ENCODE assay signal across 9 cellular contexts in the genomic region with DNA sequence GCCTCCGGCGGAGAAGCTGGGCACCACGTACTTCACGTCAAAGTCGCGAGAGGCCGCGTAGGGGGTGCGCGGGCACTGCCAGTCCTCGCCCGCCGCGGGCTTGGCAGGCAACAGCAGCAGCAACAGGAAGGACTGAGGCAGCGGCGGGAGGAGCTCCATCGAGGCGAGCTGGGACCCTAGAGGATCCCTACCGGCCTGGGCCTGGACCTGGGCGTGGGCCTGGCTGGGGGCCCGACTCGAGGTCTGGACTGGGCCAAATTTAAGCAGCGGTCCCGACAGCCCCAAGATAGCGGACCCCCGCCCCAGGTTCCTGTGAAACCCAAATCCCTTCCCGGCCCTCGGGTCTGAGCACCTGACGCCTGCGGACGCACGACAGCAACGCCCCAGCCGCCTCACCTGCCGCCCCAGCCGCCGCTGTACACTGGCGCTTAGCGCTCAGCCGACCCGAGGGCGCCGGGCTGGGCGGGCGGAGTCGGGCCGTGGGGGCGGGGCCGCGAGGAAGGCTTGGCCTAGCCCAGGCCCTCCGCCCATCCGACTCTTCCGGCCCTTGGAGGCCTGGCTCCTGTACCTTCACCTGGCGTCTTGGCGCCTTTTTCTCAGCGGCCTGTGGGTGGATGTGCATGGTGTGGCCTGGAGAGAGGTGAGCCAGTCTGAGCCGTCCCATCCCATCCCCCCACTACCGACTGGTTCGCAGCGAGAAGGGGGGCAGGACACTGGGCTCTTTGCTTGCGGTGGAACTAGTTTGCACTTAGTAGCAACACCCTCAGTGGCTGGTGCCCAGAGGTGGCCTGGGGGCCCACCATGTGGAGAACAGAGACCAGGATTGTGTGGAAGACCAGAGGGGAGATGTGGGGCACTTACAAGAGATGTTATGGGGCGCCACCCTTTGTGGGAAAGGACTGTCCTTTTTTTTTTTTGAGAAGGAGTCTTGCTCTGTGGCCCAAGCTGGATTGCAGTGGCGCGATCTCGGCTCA. TPM values are rescaled to one million over a fixed set of nuclear protein-coding genes. Genes with fewer than 3 reads are reported as not detected.
DNase-seq lines count a peak whose midpoint lies in the region.
"Had no signal": no experiment of that assay in that cellular context is flagged by ENCODE, and none has a peak within 500 bp of the region (broad histone marks: within the 10 kb centered on the region; RNA-seq: fewer than 3 reads in every experiment).

A gene (minus strand): TSS at position 423 of the 974 bp plus-strand sequence. CDS start 264 bp downstream, at position 159.

- no peaks in the 10 kb centered on the region for H3K27me3 Mint-ChIP-seq in IgD-negative memory B cell
- H3K27me3 Mint-ChIP-seq in activated CD4-positive, alpha-beta T cell treated with anti-CD3 and anti-CD28 coated beads, Interleukin-2, amount 10 ng/mL, durations not matched to agents 24 days and 14 days = no peaks in the 10 kb centered on the region

- peak within 1 kb of the TSS; percentile 26 for H3K4me3 ChIP-seq in mononuclear cell (ENCODE audit: low read length)

- H3K4me1 ChIP-seq in mononuclear cell (ENCODE audit: insufficient read depth, low read length) = peaks cover 30% of the 10 kb centered on the region

- no peaks in the 10 kb centered on the region for H3K9me3 Mint-ChIP-seq in IgD-negative memory B cell
- no peaks in the 10 kb centered on the region for H3K9me3 Mint-ChIP-seq in activated CD4-positive, alpha-beta T cell treated with anti-CD3 and anti-CD28 coated beads, Interleukin-2, amount 10 ng/mL, durations not matched to agents 24 days and 14 days

- peaks cover 15 to 18% (median 17%) of the 10 kb centered on the region in 3 donors for H3K4me1 Mint-ChIP-seq in IgD-negative memory B cell
- H3K4me1 Mint-ChIP-seq in activated CD4-positive, alpha-beta T cell treated with anti-CD3 and anti-CD28 coated beads, Interleukin-2, amount 10 ng/mL, durations not matched to agents 24 days and 14 days = peaks cover 31% of the 10 kb centered on the region

- H3K9me3 ChIP-seq in mononuclear cell (ENCODE audit: low read depth, low read length) = no peaks in the 10 kb centered on the region

- intact Hi-C loops in activated CD4-positive, alpha-beta T cell treated with anti-CD3 and anti-CD28 coated beads, Interleukin-2, amount 10 ng/mL, durations not matched to agents 24 days and 14 days (cut with micrococcal nuclease) = no loop called here

- H3K27ac Mint-ChIP-seq in IgD-negative memory B cell = peak within 1 kb of the TSS; percentile 83 to 95 (median 86)
- peak within 1 kb of the TSS; percentile 90 for H3K27ac Mint-ChIP-seq in activated CD4-positive, alpha-beta T cell treated with anti-CD3 and anti-CD28 coated beads, Interleukin-2, amount 10 ng/mL, durations not matched to agents 24 days and 14 days

- no peaks in the 10 kb centered on the region for H3K27me3 ChIP-seq in mononuclear cell (ENCODE audit: insufficient read depth, low read length)

- DNase-seq in 8988T = peak; percentile 97
- DNase-seq in GM19240 (ENCODE audit: insufficient read length, low spot score) = peak; percentile 92
- peak; percentile 98 for DNase-seq in activated CD4-positive, alpha-beta T cell treated with anti-CD3 and anti-CD28 coated beads, Interleukin-2, amount 10 ng/mL, durations not matched to agents 24 days and 14 days
- peak; percentile 80 for DNase-seq in ecto neural progenitor cell (ENCODE audit: low spot score)
- DNase-seq in stimulated activated CD8-positive, alpha-beta memory T cell treated with anti-CD3 and anti-CD28 coated beads, Interleukin-7, amount 100 ng/mL, for 24 hours (ENCODE audit: low read depth) = peak; percentile 57
- DNase-seq in NK-92 treated with Interleukin-12 subunit alpha and Interleukin-12 subunit beta, amount 100 ng/mL, for 24 hours (lab: John Stamatoyannopoulos, UW) = no peak
- DNase-seq: DND-41 had no signal

- H3K36me3 Mint-ChIP-seq in IgD-negative memory B cell = no peaks in the 10 kb centered on the region
- H3K36me3 Mint-ChIP-seq in activated CD4-positive, alpha-beta T cell treated with anti-CD3 and anti-CD28 coated beads, Interleukin-2, amount 10 ng/mL, durations not matched to agents 24 days and 14 days (ENCODE audit: low read depth) = peaks cover 1% of the 10 kb centered on the region

- peak within 1 kb of the TSS; percentile 82 to 95 (median 90) for H3K4me3 Mint-ChIP-seq in IgD-negative memory B cell
- peak within 1 kb of the TSS; percentile 89 for H3K4me3 Mint-ChIP-seq in activated CD4-positive, alpha-beta T cell treated with anti-CD3 and anti-CD28 coated beads, Interleukin-2, amount 10 ng/mL, durations not matched to agents 24 days and 14 days

RNA-seq across cellular contexts. Expression of the gene that starts here (rescaled TPM):
- 1.2 TPM for polyA plus RNA-seq in IgD-negative memory B cell
- total RNA-seq in activated CD4-positive, alpha-beta T cell treated with anti-CD3 and anti-CD28 coated beads, Interleukin-2, amount 10 ng/mL, durations not matched to agents 24 days and 14 days = 1.0 and 1.5 TPM in 2 replicates
- 0.10 TPM for total RNA-seq in mononuclear cell
